ENCODE assay signal across 8 cellular contexts in genomic region chr17:44707755-44708400, GRCh38. TPM values are rescaled to one million over a fixed set of nuclear protein-coding genes. Genes with fewer than 3 reads are reported as not detected.
DNase-seq lines count a peak whose midpoint lies in the region; ATAC-seq and TF ChIP-seq lines count a peak whose summit lies in the region.

No MANE protein-coding gene starts in this region.

- H3K36me3 Mint-ChIP-seq in endodermal cell (ENCODE audit: low read depth) = peaks cover 4% of the 10 kb centered on the region

- H3K4me1 Mint-ChIP-seq in endodermal cell = peaks cover 2% of the 10 kb centered on the region

- H3K4me1 ChIP-seq in endodermal cell (ENCODE audit: control insufficient read depth, insufficient read depth, low read length) (no peaks in the 10 kb centered on the region), neuron (ENCODE audit: insufficient read depth, low read length) (no peaks in the 10 kb centered on the region)

- no peak overlapping the region for H3K4me3 Mint-ChIP-seq in endodermal cell

- H3K36me3 ChIP-seq in endodermal cell (ENCODE audit: control insufficient read depth, insufficient read depth, low read length) (peaks cover 5% of the 10 kb centered on the region), neuron (ENCODE audit: insufficient read depth, low read length) (no peaks in the 10 kb centered on the region)

- peak overlapping the region; percentile 98 for H2AFZ ChIP-seq in neuron (ENCODE audit: low read depth, low read length)

- no peak for ATAC-seq in GM18519 (IDR thresholded peaks at IDR 0.05; ENCODE audit: low FRiP score, unreplicated experiment)

- H3K27me3 Mint-ChIP-seq in endodermal cell (ENCODE audit: insufficient read depth) = peaks cover 15% of the 10 kb centered on the region

- DNase-seq in CD1c-positive myeloid dendritic cell (ENCODE audit: extremely low spot score) = peak; percentile 1
- DNase-seq in MV-4-11 (lab: John Stamatoyannopoulos, UW) = peak; percentile 12
- no peak for DNase-seq in endodermal cell
- DNase-seq in NCI-H524 treated with DMSO at 0.1 percent for 48 hours (lab: John Stamatoyannopoulos, UW) = no peak
- DNase-seq in T-helper 9 cell = no peak
- no peak for DNase-seq in NCI-H146 treated with DMSO at 0.1 percent for 48 hours (lab: John Stamatoyannopoulos, UW; ENCODE audit: unreplicated experiment)

- no peak for TF ChIP-seq CTCF in endodermal cell (conservative IDR thresholded peaks at IDR 0.05)

- no peaks in the 10 kb centered on the region for H3K9me3 Mint-ChIP-seq in endodermal cell

- H3K4me3 ChIP-seq in endodermal cell (ENCODE audit: low read length) (peak overlapping the region; percentile 100), neuron (ENCODE audit: low read length) (peak overlapping the region; percentile 67)

- peaks cover 8% of the 10 kb centered on the region for H3K27me3 ChIP-seq in endodermal cell (ENCODE audit: control insufficient read depth, insufficient read depth, low read length, poor library complexity, severe bottlenecking)
- H3K27me3 ChIP-seq in neuron (ENCODE audit: insufficient read depth, low read length) = no peaks in the 10 kb centered on the region

- H3K9me3 ChIP-seq in endodermal cell (ENCODE audit: control insufficient read depth, low read length) (no peaks in the 10 kb centered on the region), neuron (ENCODE audit: low read length) (no peaks in the 10 kb centered on the region)

- no peak overlapping the region for H3K9ac ChIP-seq in endodermal cell (ENCODE audit: extremely low read depth, low read length, poor library complexity, severe bottlenecking)

- 54 to 65% methylated on average over 4 of the region's 4 CpGs for WGBS in endodermal cell (ENCODE audit: insufficient coverage in 1 of 2, insufficient read length in 1 of 2), 2 experiments

- no peak overlapping the region for H3K27ac Mint-ChIP-seq in endodermal cell

- H3K27ac ChIP-seq in endodermal cell (ENCODE audit: low read depth, low read length) = no peak overlapping the region

RNA-seq across cellular contexts. Expression of gene DBF4B, which starts 0.6 kb away (rescaled TPM):
- total RNA-seq in endodermal cell = 10 to 100 TPM; 31.1 to 44.9 TPM
- polyA plus RNA-seq in endodermal cell (2013, experiment 1 of 2) = 30.5 TPM
- 26.6 TPM for polyA plus RNA-seq in endodermal cell (2013, experiment 2 of 2)

RNA-seq across cellular contexts. Expression of gene CCDC43, which starts 18.3 kb away (rescaled TPM):
- total RNA-seq in endodermal cell = 10 to 100 TPM; 35.7 to 38.1 TPM
- polyA plus RNA-seq in endodermal cell (2013, experiment 1 of 2) = 24.0 TPM
- polyA plus RNA-seq in endodermal cell (2013, experiment 2 of 2) = 25.0 TPM

RNA-seq across cellular contexts. Expression of gene ADAM11, which starts 50.9 kb away (rescaled TPM):
- total RNA-seq in endodermal cell = 1 to 10 TPM; 1.9 to 3.5 TPM
- polyA plus RNA-seq in endodermal cell (2013, experiment 1 of 2) = 3.9 TPM
- 3.6 TPM for polyA plus RNA-seq in endodermal cell (2013, experiment 2 of 2)

RNA-seq across cellular contexts. Expression of gene MEIOC, which starts 51.6 kb away (rescaled TPM):
- 1 to 10 TPM; 1.4 to 3.7 TPM for total RNA-seq in endodermal cell
- 2.7 TPM for polyA plus RNA-seq in endodermal cell (2013, experiment 1 of 2)
- 2.8 TPM for polyA plus RNA-seq in endodermal cell (2013, experiment 2 of 2)

Comparison
In these comparisons a context has a peak if more than half of its experiments do, and no peak if none do; other contexts are left out.
1. DNase-seq: peak in CD1c-positive myeloid dendritic cell (single experiment) and MV-4-11 (single experiment); none in endodermal cell (single experiment), NCI-H524 treated with DMSO at 0.1 percent for 48 hours (single experiment), T-helper 9 cell (single experiment) and NCI-H146 treated with DMSO at 0.1 percent for 48 hours (single experiment).